In genomic region chr14:24442240-24443052, GRCh38 we compare ENCODE assay signal across 8 cellular contexts. TPM values are rescaled to one million over a fixed set of nuclear protein-coding genes. Genes with fewer than 3 reads are reported as not detected.
DNase-seq lines count a peak whose midpoint lies in the region; ATAC-seq and TF ChIP-seq lines count a peak whose summit lies in the region.

SDR39U1 (minus strand) TSS chr14:24442776; CDS start chr14:24442769, 7 bp downstream.

- peaks cover 61% of the 10 kb centered on the region for H3K36me3 Mint-ChIP-seq in activated T-helper 17 cell treated with anti-CD3 and anti-CD28 coated beads, Interleukin-2, amount 50 U/mL, for 72 hours (ENCODE audit: low read depth)
- H3K36me3 Mint-ChIP-seq in naive thymus-derived CD8-positive, alpha-beta T cell = peaks cover 0 to 29% (median 6%) of the 10 kb centered on the region in 3 donors

- no peaks in the 10 kb centered on the region for H3K27me3 Mint-ChIP-seq in activated T-helper 17 cell treated with anti-CD3 and anti-CD28 coated beads, Interleukin-2, amount 50 U/mL, for 72 hours
- no peaks in the 10 kb centered on the region for H3K27me3 Mint-ChIP-seq in naive thymus-derived CD8-positive, alpha-beta T cell

- DNase-seq in EH (ENCODE audit: low read depth) (peak; percentile 99), GOT3 (lab: John Stamatoyannopoulos, UW) (peak; percentile 71), LNCaP clone FGC (ENCODE audit: low read depth) (peak; percentile 98), RWPE1 (ENCODE audit: low spot score) (peak; percentile 97), fibroblast of mammary gland (ENCODE audit: low read depth) (peak; percentile 99)
- peak; percentile 84 to 99 (median 96) for DNase-seq in naive thymus-derived CD8-positive, alpha-beta T cell
- peak; percentile 81 to 98 (median 96) for DNase-seq in stimulated activated naive CD4-positive, alpha-beta T cell (lab: John Stamatoyannopoulos, UW)

- peak within 1 kb of the TSS; percentile 98 for H3K27ac ChIP-seq in RWPE1

- peak within 1 kb of the TSS; percentile 96 for H3K27ac Mint-ChIP-seq in activated T-helper 17 cell treated with anti-CD3 and anti-CD28 coated beads, Interleukin-2, amount 50 U/mL, for 72 hours
- H3K27ac Mint-ChIP-seq in naive thymus-derived CD8-positive, alpha-beta T cell = peak within 1 kb of the TSS; percentile 98 to 100 (median 99)

- POLR2A ChIA-PET in RWPE1 (lab: Yijun Ruan, JAX; ENCODE audit: low non-redundant PET) = interaction anchor here (0.5 kb wide), 1 partner anchor 115 kb away, joined by 7 read pairs; no protein-coding TSS in a partner anchor
- POLR2A ChIA-PET in naive thymus-derived CD8-positive, alpha-beta T cell (lab: Charles Lee) = interaction anchor here (0.6 to 4.8 kb wide), 14 partner anchors 12 to 1140 kb away, joined by 3 to 110 read pairs (median 4); partner anchors contain the start of genes CBLN3, KHNYN, LTB4R and PPP1R3E

- H3K9me3 Mint-ChIP-seq in activated T-helper 17 cell treated with anti-CD3 and anti-CD28 coated beads, Interleukin-2, amount 50 U/mL, for 72 hours = peaks cover 3% of the 10 kb centered on the region
- peaks cover 0 to 8% (median 0%) of the 10 kb centered on the region in 9 donors for H3K9me3 Mint-ChIP-seq in naive thymus-derived CD8-positive, alpha-beta T cell

- CTCF ChIA-PET in RWPE1 (lab: Yijun Ruan, JAX) = interaction anchor here (0.6 to 1.7 kb wide), 4 partner anchors 11 to 334 kb away, joined by 3 to 8 read pairs (median 6); no protein-coding TSS in a partner anchor

- H3K4me3 ChIP-seq in LNCaP clone FGC (ENCODE audit: low read depth, low read length) = peak within 1 kb of the TSS; percentile 81
- peak within 1 kb of the TSS; percentile 98 for H3K4me3 ChIP-seq in fibroblast of mammary gland (ENCODE audit: control insufficient read depth, low read depth, low read length)

- peak; percentile 90 for ATAC-seq in activated T-helper 17 cell treated with anti-CD3 and anti-CD28 coated beads, Interleukin-2, amount 50 U/mL, for 72 hours (replicated peaks)
- ATAC-seq in naive thymus-derived CD8-positive, alpha-beta T cell = peak; percentile 88 to 89

- TF ChIP-seq CTCF in LNCaP clone FGC (IDR thresholded peaks at IDR 0.05; ENCODE audit: control insufficient read depth, extremely low read depth, insufficient read depth) = no peak
- TF ChIP-seq CTCF in RWPE1 (conservative IDR thresholded peaks at IDR 0.05; ENCODE audit: low read depth) = no peak
- TF ChIP-seq CTCF in fibroblast of mammary gland (conservative IDR thresholded peaks at IDR 0.05; ENCODE audit: control insufficient read depth, insufficient read depth, low read depth, low read length) = no peak

- H3K4me3 Mint-ChIP-seq in activated T-helper 17 cell treated with anti-CD3 and anti-CD28 coated beads, Interleukin-2, amount 50 U/mL, for 72 hours = peak within 1 kb of the TSS; percentile 92
- H3K4me3 Mint-ChIP-seq in naive thymus-derived CD8-positive, alpha-beta T cell = peak within 1 kb of the TSS; percentile 90 to 98 (median 96)

- peaks cover 36% of the 10 kb centered on the region for H3K4me1 Mint-ChIP-seq in activated T-helper 17 cell treated with anti-CD3 and anti-CD28 coated beads, Interleukin-2, amount 50 U/mL, for 72 hours
- peaks cover 21 to 50% (median 45%) of the 10 kb centered on the region in 4 donors for H3K4me1 Mint-ChIP-seq in naive thymus-derived CD8-positive, alpha-beta T cell

RNA-seq across cellular contexts. Expression of gene SDR39U1, which starts in this region (rescaled TPM):
- 10 to 100 TPM; 36.6 to 45.7 TPM for total RNA-seq in activated T-helper 17 cell treated with anti-CD3 and anti-CD28 coated beads, Interleukin-2, amount 50 U/mL, for 72 hours
- 100 to 1,000 TPM; 140 to 145 TPM for total RNA-seq in naive thymus-derived CD8-positive, alpha-beta T cell
- polyA plus RNA-seq in naive thymus-derived CD8-positive, alpha-beta T cell = 10 to 100 TPM; 70.3 to 90.8 (median 89.5) TPM

Comparison
In these comparisons a context has a peak if more than half of its experiments do, and no peak if none do; other contexts are left out.
1. Peak in every context shown above with its lines: DNase-seq, ATAC-seq, H3K4me3 ChIP-seq and H3K27ac ChIP-seq.